In the genomic region with DNA sequence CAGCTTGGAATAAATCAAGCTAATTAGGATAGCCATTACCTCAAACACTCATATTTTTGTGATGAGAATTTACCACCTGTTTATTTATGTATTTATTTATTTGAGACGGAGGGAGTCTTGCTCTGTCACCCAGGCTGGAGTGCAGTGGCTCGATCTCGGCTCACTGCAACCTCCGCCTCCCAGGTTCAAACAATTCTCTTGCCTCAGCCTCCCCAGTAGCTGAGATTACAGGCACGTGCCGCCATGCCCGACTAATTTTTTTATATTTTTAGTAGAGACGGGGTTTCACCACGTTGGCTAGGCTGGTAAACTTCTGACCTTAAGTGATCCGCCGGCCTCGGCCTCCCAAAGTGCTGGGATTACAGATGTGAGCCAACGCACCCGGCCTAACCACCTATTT, we compare ENCODE assay signal across 1 cellular context.
TF ChIP-seq lines count a peak whose summit lies in the region.

No MANE protein-coding gene starts in this region.

TF ChIP-seq in GM12878, 131 proteins besides CTCF, POLR2A, EP300 and RAD21:
- peak; percentile 55 to 90; a peak in 3 of 4 replicates for TF ChIP-seq BHLHE40 (IDR thresholded peaks at IDR 0.05; ENCODE audit: borderline replicate concordance in 1 of 2, low read depth in 2 of 2, low read length in 1 of 2)
